Comparison of ENCODE assay signal across 9 cellular contexts in the genomic region with DNA sequence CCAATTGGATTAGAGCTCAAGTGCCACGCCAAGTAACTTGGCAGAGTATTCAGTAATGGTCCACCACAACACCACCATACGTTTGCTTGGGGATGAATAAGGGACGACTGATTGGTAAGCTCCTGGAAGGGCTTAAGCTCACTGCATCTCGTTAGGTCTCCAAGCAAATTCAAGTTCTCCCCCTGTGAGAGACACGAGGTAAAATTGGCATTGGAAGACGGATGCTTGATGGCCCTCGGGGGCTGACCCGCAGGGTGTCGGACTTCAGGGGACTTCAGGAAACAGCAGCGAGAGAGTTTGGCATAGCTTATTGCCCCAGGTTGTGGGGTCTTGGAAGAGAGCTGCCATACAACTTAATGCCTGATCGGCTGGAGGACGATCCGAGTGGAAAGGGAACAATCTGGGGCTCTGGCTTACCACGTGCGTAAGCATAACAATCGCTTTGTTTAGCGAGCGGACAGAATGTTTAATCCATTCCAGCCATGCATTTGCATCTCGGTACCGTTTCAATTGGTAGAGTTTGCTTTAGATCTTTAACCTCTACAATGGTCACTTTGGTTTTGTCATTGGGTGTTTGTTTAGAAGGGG. TPM values are rescaled to one million over a fixed set of nuclear protein-coding genes. Genes with fewer than 3 reads are reported as not detected.
DNase-seq lines count a peak whose midpoint lies in the region; ATAC-seq and TF ChIP-seq lines count a peak whose summit lies in the region.
"Had no signal": no experiment of that assay in that cellular context is flagged by ENCODE, and none has a peak within 500 bp of the region (broad histone marks: within the 10 kb centered on the region; RNA-seq: fewer than 3 reads in every experiment).

No MANE protein-coding gene starts in this region.

- peaks cover 4% of the 10 kb centered on the region for H3K27me3 Mint-ChIP-seq in CD4-positive, alpha-beta T cell
- no peaks in the 10 kb centered on the region for H3K27me3 Mint-ChIP-seq in activated naive CD8-positive, alpha-beta T cell treated with anti-CD3 and anti-CD28 coated beads, Interleukin-2, amount 10 ng/mL, durations not matched to agents 7 days and 5 days

- CTCF ChIA-PET in CD4-positive, alpha-beta T cell (lab: Charles Lee) = no interaction called here

- H3K4me1 ChIP-seq in mesodermal cell (ENCODE audit: control insufficient read depth, insufficient read depth, low read length, poor library complexity, severe bottlenecking) = peaks cover 8% of the 10 kb centered on the region

- intact Hi-C loops in CD4-positive, alpha-beta T cell (cut with DNase I, micrococcal nuclease) = no loop called here

- peaks cover 66% of the 10 kb centered on the region for H3K4me1 Mint-ChIP-seq in CD4-positive, alpha-beta T cell (ENCODE audit: low read depth)
- H3K4me1 Mint-ChIP-seq in activated naive CD8-positive, alpha-beta T cell treated with anti-CD3 and anti-CD28 coated beads, Interleukin-2, amount 10 ng/mL, durations not matched to agents 7 days and 5 days = peaks cover 69% of the 10 kb centered on the region

- H3K36me3 ChIP-seq in mesodermal cell (ENCODE audit: control insufficient read depth, insufficient read depth, low read length) = peaks cover 90% of the 10 kb centered on the region

- peaks cover 38% of the 10 kb centered on the region for H3K9me3 Mint-ChIP-seq in CD4-positive, alpha-beta T cell
- H3K9me3 Mint-ChIP-seq in activated naive CD8-positive, alpha-beta T cell treated with anti-CD3 and anti-CD28 coated beads, Interleukin-2, amount 10 ng/mL, durations not matched to agents 7 days and 5 days = peaks cover 49% of the 10 kb centered on the region

- no peak for DNase-seq in CD4-positive, alpha-beta T cell
- no peak for DNase-seq in HL-60 (ENCODE audit: low read depth in 1 of 2, low spot score in 1 of 2)
- no peak for DNase-seq in activated naive CD8-positive, alpha-beta T cell treated with anti-CD3 and anti-CD28 coated beads, Interleukin-2, amount 10 ng/mL, durations not matched to agents 7 days and 5 days

- peak overlapping the region; percentile 93 for H3K27ac Mint-ChIP-seq in CD4-positive, alpha-beta T cell
- peak overlapping the region; percentile 24 for H3K27ac Mint-ChIP-seq in activated naive CD8-positive, alpha-beta T cell treated with anti-CD3 and anti-CD28 coated beads, Interleukin-2, amount 10 ng/mL, durations not matched to agents 7 days and 5 days

- 30 to 45% methylated on average over 13 to 16 of the region's 20 CpGs for WGBS in mesodermal cell (ENCODE audit: insufficient coverage in 2 of 2), 2 experiments

- H3K4me3 Mint-ChIP-seq in CD4-positive, alpha-beta T cell = peak overlapping the region; percentile 80
- H3K4me3 Mint-ChIP-seq in activated naive CD8-positive, alpha-beta T cell treated with anti-CD3 and anti-CD28 coated beads, Interleukin-2, amount 10 ng/mL, durations not matched to agents 7 days and 5 days = peak overlapping the region; percentile 99

- no peak for TF ChIP-seq CTCF in CD4-positive, alpha-beta T cell (IDR thresholded peaks at IDR 0.05)
- no peak for TF ChIP-seq CTCF in HL-60 (IDR thresholded peaks at IDR 0.05; ENCODE audit: insufficient read depth, low read length)

- H3K27me3 ChIP-seq in CD4-positive, alpha-beta T cell (ENCODE audit: control insufficient read depth, insufficient read depth, low read length) = no peaks in the 10 kb centered on the region
- H3K27me3 ChIP-seq in HL-60 (ENCODE audit: insufficient read depth, poor library complexity, severe bottlenecking) = no peaks in the 10 kb centered on the region
- H3K27me3 ChIP-seq: cardiac muscle cell had no signal

- H3K36me3 Mint-ChIP-seq in CD4-positive, alpha-beta T cell (ENCODE audit: low read depth) = peaks cover 98% of the 10 kb centered on the region
- H3K36me3 Mint-ChIP-seq in activated naive CD8-positive, alpha-beta T cell treated with anti-CD3 and anti-CD28 coated beads, Interleukin-2, amount 10 ng/mL, durations not matched to agents 7 days and 5 days = peaks cover 93% of the 10 kb centered on the region

- ATAC-seq in CD4-positive, alpha-beta T cell (ENCODE audit: poor library complexity) = no peak
- no peak for ATAC-seq in activated naive CD8-positive, alpha-beta T cell treated with anti-CD3 and anti-CD28 coated beads, Interleukin-2, amount 10 ng/mL, durations not matched to agents 7 days and 5 days (ENCODE audit: low read depth)
- ATAC-seq in HG03095 (IDR thresholded peaks at IDR 0.05; ENCODE audit: unreplicated experiment) (no peak), HG02623 (IDR thresholded peaks at IDR 0.05; ENCODE audit: unreplicated experiment) (no peak), GM19467 (IDR thresholded peaks at IDR 0.05; ENCODE audit: unreplicated experiment) (no peak), GM21576 (IDR thresholded peaks at IDR 0.05; ENCODE audit: unreplicated experiment) (no peak)

- peaks cover 81% of the 10 kb centered on the region for H3K9me3 ChIP-seq in CD4-positive, alpha-beta T cell (ENCODE audit: control insufficient read depth, low read length)
- H3K9me3 ChIP-seq in mesodermal cell (ENCODE audit: control insufficient read depth, low read length) = peaks cover 48% of the 10 kb centered on the region

- peak overlapping the region; percentile 50 for H3K4me3 ChIP-seq in HL-60 (replicated peaks; ENCODE audit: insufficient read depth, low read length)
- H3K4me3 ChIP-seq in mesodermal cell (ENCODE audit: extremely low read depth, insufficient read depth, low read length, poor library complexity, severe bottlenecking) = peak overlapping the region; percentile 89
- H3K4me3 ChIP-seq: cardiac muscle cell had no signal

- POLR2A ChIA-PET in CD4-positive, alpha-beta T cell (lab: Charles Lee) = interaction anchor here (1.2 to 2.6 kb wide), 5 partner anchors 10 to 654 kb away, joined by 3 to 8 read pairs (median 3); partner anchors contain the start of gene RNF114
- POLR2A ChIA-PET in activated naive CD8-positive, alpha-beta T cell treated with anti-CD3 and anti-CD28 coated beads, Interleukin-2, amount 10 ng/mL, durations not matched to agents 7 days and 5 days (lab: Charles Lee) = interaction anchor here (1.1 to 2.3 kb wide), 3 partner anchors 9 to 35 kb away, joined by 3 to 7 read pairs (median 6); no protein-coding TSS in a partner anchor

- H3K27ac ChIP-seq in CD4-positive, alpha-beta T cell (ENCODE audit: low read depth, low read length) = no peak overlapping the region
- H3K27ac ChIP-seq in HL-60 (replicated peaks) (peak overlapping the region; percentile 96), mesodermal cell (ENCODE audit: low read depth, low read length, severe bottlenecking) (no peak overlapping the region)
- H3K27ac ChIP-seq: cardiac muscle cell had no signal

RNA-seq across cellular contexts. Expression of gene ZNFX1, which starts 4.8 kb away (rescaled TPM):
- 10 to 100 TPM; 50.6 to 51.6 TPM for total RNA-seq in CD4-positive, alpha-beta T cell
- 10 to 100 TPM; 64.2 to 66.6 TPM for total RNA-seq in activated naive CD8-positive, alpha-beta T cell treated with anti-CD3 and anti-CD28 coated beads, Interleukin-2, amount 10 ng/mL, durations not matched to agents 7 days and 5 days
- polyA plus RNA-seq in mesodermal cell (2013, experiment 1 of 2) = 8.4 TPM
- 7.6 TPM for polyA plus RNA-seq in mesodermal cell (2013, experiment 2 of 2)
